ENCODE assay signal across 27 cellular contexts in the genomic region with DNA sequence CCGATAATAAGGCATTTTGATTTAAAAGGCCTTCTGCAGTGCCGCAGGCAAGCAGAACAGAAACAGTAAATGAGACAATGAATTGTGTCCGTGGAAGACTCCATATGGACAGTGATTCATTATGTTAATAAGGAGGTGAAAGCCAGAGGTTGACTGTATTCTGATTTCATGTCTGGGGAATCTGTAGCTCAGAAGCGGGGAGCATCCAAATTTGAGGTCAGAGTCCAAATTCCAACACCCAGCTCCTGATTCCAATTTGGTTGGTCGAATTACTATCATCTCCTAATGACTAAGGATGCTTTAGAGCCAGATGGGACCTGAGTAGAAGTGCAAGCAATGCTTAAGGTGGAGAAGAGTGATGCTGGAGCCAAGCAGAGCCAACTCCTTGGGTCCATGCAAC. TPM values are rescaled to one million over a fixed set of nuclear protein-coding genes. Genes with fewer than 3 reads are reported as not detected.
DNase-seq lines count a peak whose midpoint lies in the region; ATAC-seq and TF ChIP-seq lines count a peak whose summit lies in the region.
"Had no signal": no experiment of that assay in that cellular context is flagged by ENCODE, and none has a peak within 500 bp of the region (broad histone marks: within the 10 kb centered on the region; RNA-seq: fewer than 3 reads in every experiment).

No MANE protein-coding gene starts in this region.

- H3K36me3 ChIP-seq in BJ (ENCODE audit: control insufficient read depth, insufficient read depth, low read length), result no peaks in the 10 kb centered on the region
- H3K36me3 ChIP-seq: MG63, neutrophil, suprapubic skin had no signal

- POLR2A ChIA-PET in BJ (lab: Charles Lee), result no interaction called here

- no peak for TF ChIP-seq CTCF in BJ (IDR thresholded peaks at IDR 0.05; ENCODE audit: insufficient read depth, low read depth, low read length)

- ATAC-seq in GM21390 (IDR thresholded peaks at IDR 0.05; ENCODE audit: unreplicated experiment) (no peak), GM18868 (IDR thresholded peaks at IDR 0.05; ENCODE audit: unreplicated experiment) (no peak), GM19397 (IDR thresholded peaks at IDR 0.05; ENCODE audit: unreplicated experiment) (no peak)
- ATAC-seq: psoas muscle, SK-N-SH treated with all-trans-retinoic acid at 6 μM for 48 hours had no signal

- no peak overlapping the region for H3K4me3 ChIP-seq in BJ (ENCODE audit: low read depth, low read length)
- H3K4me3 ChIP-seq: MG63, psoas muscle, suprapubic skin had no signal

- CTCF ChIA-PET in BJ (lab: Yijun Ruan, JAX), result interaction anchor here (0.8 to 5.8 kb wide), 9 partner anchors 12 to 186 kb away, joined by 3 to 108 read pairs (median 7); no protein-coding TSS in a partner anchor

- peaks cover 19% of the 10 kb centered on the region for H3K27me3 ChIP-seq in BJ (ENCODE audit: control insufficient read depth, insufficient read depth, low read length)

- DNase-seq in BJ (ENCODE audit: low read depth), result peak; percentile 13
- DNase-seq in HS-5 (ENCODE audit: low read depth), result peak; percentile 61
- DNase-seq in astrocyte of the hippocampus (ENCODE audit: low read depth, low spot score), result peak; percentile 35
- peak; percentile 15 for DNase-seq in iris pigment epithelial cell (ENCODE audit: low read depth)
- DNase-seq in NCI-H1105 (lab: John Stamatoyannopoulos, UW), result no peak
- DNase-seq: ACHN; activated B cell treated with CpG ODN at 0.5 μM for 24 hours; activated CD4-positive, alpha-beta T cell treated with anti-CD3 and anti-CD28 coated beads, Interleukin-2, amount 50 U/mL, for 48 hours; activated gamma-delta T cell; activated T-cell treated with anti-CD3 and anti-CD28 coated beads for 4 hours; caudate nucleus; CD4-positive, alpha-beta T cell; DMS153; GOT3; kidney glomerular epithelial cell; mesenchymal stem cell; MG63; NCI-H1436; psoas muscle had no signal

RNA-seq across cellular contexts. Expression of gene TBC1D21, which starts 1.0 kb away (rescaled TPM):
- polyA plus RNA-seq in BJ (2011; rRNA removed), result not detected in 2 replicates
- not detected in 2 replicates for polyA minus RNA-seq in BJ (2011; rRNA and poly(A)+ RNA removed)
- polyA plus RNA-seq: IgD-negative memory B cell, psoas muscle, urinary bladder had no signal

RNA-seq across cellular contexts. Expression of gene LOXL1, which starts 53.9 kb away (rescaled TPM):
- polyA plus RNA-seq in BJ (2011; rRNA removed), result 59.1 and 92.9 TPM in 2 replicates
- 133 and 185 TPM in 2 replicates for polyA minus RNA-seq in BJ (2011; rRNA and poly(A)+ RNA removed)
